ENCODE assay signal across 8 cellular contexts in the genomic region with DNA sequence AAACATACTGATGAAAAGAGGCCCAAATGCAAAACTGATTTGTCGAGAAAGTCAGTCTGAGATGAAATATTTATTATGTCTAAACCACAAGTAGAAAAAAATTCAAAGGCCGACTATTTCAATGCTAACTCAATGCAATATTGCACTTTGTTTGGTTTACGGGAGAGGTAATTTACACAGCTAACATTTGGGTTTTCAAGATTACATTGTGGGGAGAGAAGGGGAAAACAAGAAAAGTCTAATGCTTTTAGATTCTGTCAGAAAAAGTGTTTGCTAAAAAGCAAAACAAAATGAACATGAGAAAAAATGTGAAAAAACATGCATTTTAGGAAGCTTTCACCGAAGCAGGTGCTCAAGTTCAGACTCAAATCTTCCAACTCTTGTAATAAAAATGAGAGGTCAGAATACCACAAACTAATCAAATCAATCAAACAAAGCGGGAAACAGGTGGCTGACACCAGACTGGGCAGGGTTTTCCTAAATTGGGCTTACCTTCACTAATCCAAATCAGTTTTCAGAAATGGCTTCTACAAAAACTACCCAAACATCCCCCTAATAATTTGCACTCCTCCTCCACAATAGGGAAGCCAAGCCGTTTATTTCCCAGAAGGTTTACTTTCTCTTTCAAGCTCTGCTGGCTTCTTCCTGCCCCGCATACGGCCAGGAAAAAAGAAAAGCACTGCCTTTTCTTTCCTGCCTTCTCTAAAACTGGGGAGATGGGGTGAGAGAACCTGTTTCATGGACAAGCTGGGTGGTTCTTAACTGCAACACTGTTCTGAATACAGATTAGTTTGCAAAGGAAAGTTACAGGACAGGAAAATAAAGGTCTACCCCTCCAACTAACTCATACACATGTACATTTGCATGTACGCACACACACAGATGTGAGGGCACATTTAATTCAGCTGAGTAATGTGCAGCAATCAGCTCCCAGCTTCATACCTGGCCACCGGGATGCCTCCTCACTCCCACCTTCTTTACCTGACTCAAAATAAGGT. TPM values are rescaled to one million over a fixed set of nuclear protein-coding genes. Genes with fewer than 3 reads are reported as not detected.
DNase-seq lines count a peak whose midpoint lies in the region; ATAC-seq and TF ChIP-seq lines count a peak whose summit lies in the region.

No MANE protein-coding gene starts in this region.

- peak; percentile 65 to 73 for ATAC-seq in activated CD4-positive, CD25-positive, alpha-beta regulatory T cell treated with anti-CD3 and anti-CD28 coated beads, Interleukin-2, amount 50 U/mL, for 24 hours
- peak; percentile 49 to 68 (median 64) for ATAC-seq in T-cell (replicated peaks in 1 of 4)
- ATAC-seq in psoas muscle = peak in 1 of 4 donors; percentile 25

- H3K36me3 ChIP-seq in psoas muscle (ENCODE audit: insufficient read depth in 1 of 2, low read depth in 1 of 2) = peaks cover 0 to 7% of the 10 kb centered on the region in 2 donors

- TF ChIP-seq CTCF in fibroblast of villous mesenchyme (IDR thresholded peaks at IDR 0.05; ENCODE audit: insufficient read depth, low read depth, low read length) = no peak
- no peak for TF ChIP-seq CTCF in psoas muscle (IDR thresholded peaks at IDR 0.05)

- 9 to 21% (median 17%) methylated on average over 10 of the region's 10 CpGs for WGBS in psoas muscle, 3 donors

- DNase-seq in activated CD4-positive, CD25-positive, alpha-beta regulatory T cell treated with anti-CD3 and anti-CD28 coated beads, Interleukin-2, amount 50 U/mL, for 72 hours = no peak
- DNase-seq in T-cell = no peak
- peak; percentile 68 for DNase-seq in fibroblast of villous mesenchyme (ENCODE audit: low read depth)
- DNase-seq in psoas muscle = no peak
- DNase-seq in islet precursor cell = no peak
- DNase-seq in cortex of kidney (lab: John Stamatoyannopoulos, UW) = no peak
- DNase-seq in NCI-H446 (lab: John Stamatoyannopoulos, UW) = no peak

- H3K4me1 ChIP-seq in psoas muscle = peaks cover 71% of the 10 kb centered on the region

- peaks cover 75 to 78% (median 76%) of the 10 kb centered on the region in 3 donors for H3K4me1 Mint-ChIP-seq in T-cell

- H3K27ac Mint-ChIP-seq in T-cell = peak overlapping the region; percentile 81 to 90

- H3K36me3 Mint-ChIP-seq in T-cell = peaks cover 10% of the 10 kb centered on the region

- CTCF ChIA-PET in T-cell (lab: Charles Lee) = interaction anchor here in 1 of 2 donors (0.5 to 1.0 kb wide), 2 partner anchors 25 to 227 kb away, joined by 4 read pairs; no protein-coding TSS in a partner anchor

- H3K9me3 Mint-ChIP-seq in T-cell = no peaks in the 10 kb centered on the region

- no peaks in the 10 kb centered on the region for H3K27me3 ChIP-seq in psoas muscle (ENCODE audit: insufficient read depth in 3 of 3, low read length in 2 of 3)

- peak overlapping the region; percentile 64 for H3K27ac ChIP-seq in psoas muscle

- POLR2A ChIA-PET in T-cell (lab: Charles Lee) = interaction anchor here in 1 of 2 donors (0.5 to 2.1 kb wide), 2 partner anchors 10 to 200 kb away, joined by 3 to 18 read pairs; partner anchors contain the start of gene STAT3

- no peaks in the 10 kb centered on the region for H3K9me3 ChIP-seq in psoas muscle

- peak overlapping the region; percentile 75 to 81 (median 78) for H3K4me3 Mint-ChIP-seq in T-cell

- H3K27me3 Mint-ChIP-seq in T-cell = no peaks in the 10 kb centered on the region

- peak overlapping the region; percentile 44 for H3K4me3 ChIP-seq in fibroblast of villous mesenchyme (ENCODE audit: low read depth, low read length)
- peak overlapping the region; percentile 48 for H3K4me3 ChIP-seq in psoas muscle

- intact Hi-C loops in psoas muscle (cut with DNase I) = no loop called here

RNA-seq across cellular contexts. Expression of gene STAT3, which starts 9.3 kb away (rescaled TPM):
- 100 to 1,000 TPM; 113 to 242 (median 129) TPM for total RNA-seq in T-cell
- 113 and 180 TPM in 2 replicates for total RNA-seq in fibroblast of villous mesenchyme
- 100 to 1,000 TPM in 3 of 4 donors, 10 to 100 TPM in 1; 67.3 to 279 (median 220) TPM for total RNA-seq in psoas muscle
- polyA plus RNA-seq in psoas muscle = 100 to 1,000 TPM in 1 of 3 donors, 10 to 100 TPM in 2; 95.6 to 111 (median 97.8) TPM

RNA-seq across cellular contexts. Expression of gene CAVIN1, which starts 44.2 kb away (rescaled TPM):
- total RNA-seq in T-cell (1 to 10 TPM in 4 of 5 donors, under 1 TPM in 1; 0.83 to 2.3 (median 2.1) TPM), fibroblast of villous mesenchyme (988 and 1,007 TPM in 2 replicates), psoas muscle (100 to 1,000 TPM; 109 to 151 (median 128) TPM)
- polyA plus RNA-seq in psoas muscle = 10 to 100 TPM; 69.5 to 92.6 (median 92.0) TPM

Comparison
In these comparisons a context has a peak if more than half of its experiments do, and no peak if none do; other contexts are left out.
1. RNA of gene CAVIN1, which starts 44.2 kb away (total RNA-seq): 988 to 1,007 TPM in fibroblast of villous mesenchyme and 109 to 151 TPM in psoas muscle; 0.83 to 2.3 TPM in T-cell; every median in the first group is over 10 times any median in the second.